ENCODE assay signal across 8 cellular contexts in the genomic region with DNA sequence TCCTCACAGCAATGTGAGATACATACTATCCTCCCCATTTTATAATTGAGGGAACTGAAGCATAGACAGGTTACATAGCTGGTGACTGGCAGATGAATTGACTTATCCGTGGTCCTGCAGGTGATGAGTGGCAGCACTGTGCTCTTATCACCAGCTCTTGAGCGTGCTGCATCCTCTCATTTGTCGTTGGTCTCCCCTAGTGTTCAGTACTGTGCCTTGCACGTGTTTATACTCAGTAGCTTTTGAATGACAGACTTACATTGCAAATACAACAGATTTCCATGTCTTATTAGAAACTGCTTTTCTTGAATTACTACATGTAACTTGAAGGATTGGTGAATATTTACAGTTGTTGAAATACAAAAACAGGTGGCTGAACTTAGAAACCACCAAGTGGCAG. TPM values are rescaled to one million over a fixed set of nuclear protein-coding genes. Genes with fewer than 3 reads are reported as not detected.
DNase-seq lines count a peak whose midpoint lies in the region; TF ChIP-seq lines count a peak whose summit lies in the region.
"Not testable (repeated sequence)": the region's sequence is repeated elsewhere in the genome, so short reads cannot be mapped to it uniquely, and the experiment has no call there.

No MANE protein-coding gene starts in this region.

- CTCF ChIA-PET in RWPE1 (lab: Yijun Ruan, JAX) = not testable (repeated sequence)

- TF ChIP-seq EP300 in tibial nerve (IDR thresholded peaks at IDR 0.05) = not testable (repeated sequence)

- H3K36me3 Mint-ChIP-seq in HFFc6 (ENCODE audit: low read depth) = peaks cover 54% of the 10 kb centered on the region

- H3K4me3 ChIP-seq in tibial nerve = not testable (repeated sequence)

- H3K27ac ChIP-seq in RWPE1, tibial nerve: not testable (repeated sequence)

- peaks cover 0 to 41% (median 2%) of the 10 kb centered on the region in 4 donors for H3K4me1 ChIP-seq in tibial nerve

- not testable (repeated sequence) for H3K27me3 Mint-ChIP-seq in HFFc6 (ENCODE audit: insufficient read depth)

- not testable (repeated sequence) for TF ChIP-seq POLR2A in erythroblast (IDR thresholded peaks at IDR 0.05; ENCODE audit: low read length); tibial nerve (IDR thresholded peaks at IDR 0.05)

- TF ChIP-seq CTCF in GM12872 (IDR thresholded peaks at IDR 0.05; ENCODE audit: insufficient read depth, low read depth, low read length) (peak; percentile 68), HFFc6 (IDR thresholded peaks at IDR 0.05) (peak; percentile 72), RWPE1 (conservative IDR thresholded peaks at IDR 0.05; ENCODE audit: low read depth) (peak; percentile 19; the same call in 1 of the 2 replicates), tibial nerve (IDR thresholded peaks at IDR 0.05) (peak in 3 of 5 experiments; percentile 10 to 49 (median 21))

- POLR2A ChIA-PET in RWPE1 (lab: Yijun Ruan, JAX; ENCODE audit: low non-redundant PET) = not testable (repeated sequence)

- H3K36me3 ChIP-seq in tibial nerve = peaks cover 0 to 59% (median 0%) of the 10 kb centered on the region in 3 donors

- not testable (repeated sequence) for H3K9me3 Mint-ChIP-seq in HFFc6

- peaks cover 62% of the 10 kb centered on the region for H3K4me1 Mint-ChIP-seq in HFFc6 (ENCODE audit: low read depth)

- H3K27me3 ChIP-seq in tibial nerve = not testable (repeated sequence)

- peak; percentile 59 for DNase-seq in HFFc6
- peak; percentile 15 for DNase-seq in LoVo (ENCODE audit: low spot score)
- peak; percentile 38 for DNase-seq in RWPE1 (ENCODE audit: low spot score)
- DNase-seq in activated T-cell treated with anti-CD3 and anti-CD28 coated beads, Interleukin-2, amount 50 U/mL, for 48 hours = peak; percentile 45 to 62
- peak; percentile 73 to 77 for DNase-seq in erythroblast (lab: John Stamatoyannopoulos, UW)
- peak; percentile 67 for DNase-seq in myocyte (ENCODE audit: low read depth)
- not testable (repeated sequence) for DNase-seq in tibial nerve (ENCODE audit: low spot score in 2 of 2)

- H3K9me3 ChIP-seq in tibial nerve = not testable (repeated sequence)

- H3K4me3 Mint-ChIP-seq in HFFc6 = not testable (repeated sequence)

- WGBS in tibial nerve, 2 donors = 31 to 35% methylated on average over 4 of the region's 4 CpGs

- H3K27ac Mint-ChIP-seq in HFFc6 = peak overlapping the region; percentile 69

RNA-seq across cellular contexts. Expression of gene NTAN1, which starts 33.7 kb away (rescaled TPM):
- 10 to 100 TPM; 42.7 to 56.0 (median 49.7) TPM for total RNA-seq in HFFc6 (2021; fragmentation: NEBNext Ultra II Directional; extraction: Animal tissue kit (Norgen Biotek cat#: 25700))
- total RNA-seq in myocyte (56.3 and 62.0 TPM in 2 replicates), tibial nerve (10 to 100 TPM; 64.2 to 99.6 (median 70.3) TPM)
- 69.9 TPM for polyA plus RNA-seq in myocyte (2012)

RNA-seq across cellular contexts. Expression of gene PDXDC1, which starts 47.4 kb away (rescaled TPM):
- 10 to 100 TPM; 78.8 to 88.3 (median 82.0) TPM for total RNA-seq in HFFc6 (2021; fragmentation: NEBNext Ultra II Directional; extraction: Animal tissue kit (Norgen Biotek cat#: 25700))
- total RNA-seq in myocyte (60.4 and 81.1 TPM in 2 replicates), tibial nerve (10 to 100 TPM; 40.6 to 55.1 (median 52.6) TPM)
- 64.3 TPM for polyA plus RNA-seq in myocyte (2012)

Comparison
In these comparisons a context has a peak if more than half of its experiments do, and no peak if none do; other contexts are left out.
1. CTCF ChIP-seq: peak in every context shown above with its lines; median percentile 72 in HFFc6; 68 in GM12872; 21 in tibial nerve; 19 in RWPE1.